In genomic region chr19:57327993-57328392, GRCh38 we compare ENCODE assay signal across 2 cellular contexts.
TF ChIP-seq lines count a peak whose summit lies in the region.

No MANE protein-coding gene starts in this region.

TF ChIP-seq in liver, 16 proteins besides CTCF, POLR2A, EP300 and RAD21:
- TF ChIP-seq HNF4A (conservative IDR thresholded peaks at IDR 0.05) (no peak), GABPA (IDR thresholded peaks at IDR 0.05 in 1 of 2, conservative IDR thresholded peaks at IDR 0.05 in 1 of 2) (no peak), FOXA2 (IDR thresholded peaks at IDR 0.05) (no peak), MAX (IDR thresholded peaks at IDR 0.05) (no peak), SP1 (IDR thresholded peaks at IDR 0.05) (no peak), EGR1 (IDR thresholded peaks at IDR 0.05; ENCODE audit: low read depth in 2 of 2) (no peak), NR2F2 (IDR thresholded peaks at IDR 0.05) (no peak), RXRA (IDR thresholded peaks at IDR 0.05) (no peak)
- TF ChIP-seq, protein P1, sequence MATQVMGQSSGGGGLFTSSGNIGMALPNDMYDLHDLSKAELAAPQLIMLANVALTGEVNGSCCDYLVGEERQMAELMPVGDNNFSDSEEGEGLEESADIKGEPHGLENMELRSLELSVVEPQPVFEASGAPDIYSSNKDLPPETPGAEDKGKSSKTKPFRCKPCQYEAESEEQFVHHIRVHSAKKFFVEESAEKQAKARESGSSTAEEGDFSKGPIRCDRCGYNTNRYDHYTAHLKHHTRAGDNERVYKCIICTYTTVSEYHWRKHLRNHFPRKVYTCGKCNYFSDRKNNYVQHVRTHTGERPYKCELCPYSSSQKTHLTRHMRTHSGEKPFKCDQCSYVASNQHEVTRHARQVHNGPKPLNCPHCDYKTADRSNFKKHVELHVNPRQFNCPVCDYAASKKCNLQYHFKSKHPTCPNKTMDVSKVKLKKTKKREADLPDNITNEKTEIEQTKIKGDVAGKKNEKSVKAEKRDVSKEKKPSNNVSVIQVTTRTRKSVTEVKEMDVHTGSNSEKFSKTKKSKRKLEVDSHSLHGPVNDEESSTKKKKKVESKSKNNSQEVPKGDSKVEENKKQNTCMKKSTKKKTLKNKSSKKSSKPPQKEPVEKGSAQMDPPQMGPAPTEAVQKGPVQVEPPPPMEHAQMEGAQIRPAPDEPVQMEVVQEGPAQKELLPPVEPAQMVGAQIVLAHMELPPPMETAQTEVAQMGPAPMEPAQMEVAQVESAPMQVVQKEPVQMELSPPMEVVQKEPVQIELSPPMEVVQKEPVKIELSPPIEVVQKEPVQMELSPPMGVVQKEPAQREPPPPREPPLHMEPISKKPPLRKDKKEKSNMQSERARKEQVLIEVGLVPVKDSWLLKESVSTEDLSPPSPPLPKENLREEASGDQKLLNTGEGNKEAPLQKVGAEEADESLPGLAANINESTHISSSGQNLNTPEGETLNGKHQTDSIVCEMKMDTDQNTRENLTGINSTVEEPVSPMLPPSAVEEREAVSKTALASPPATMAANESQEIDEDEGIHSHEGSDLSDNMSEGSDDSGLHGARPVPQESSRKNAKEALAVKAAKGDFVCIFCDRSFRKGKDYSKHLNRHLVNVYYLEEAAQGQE (IDR thresholded peaks at IDR 0.05) = no peak

TF ChIP-seq in SK-N-SH, 30 proteins besides CTCF, POLR2A, EP300 and RAD21:
- TF ChIP-seq ELF1 (IDR thresholded peaks at IDR 0.05) (no peak), USF2 (IDR thresholded peaks at IDR 0.05; ENCODE audit: borderline replicate concordance, low read depth, low read length) (no peak), MXI1 (IDR thresholded peaks at IDR 0.05; ENCODE audit: low read depth, low read length) (no peak), YY1 (IDR thresholded peaks at IDR 0.05; ENCODE audit: low read depth) (no peak), NRF1 (IDR thresholded peaks at IDR 0.05; ENCODE audit: low read depth, low read length) (no peak), RFX5 (IDR thresholded peaks at IDR 0.05; ENCODE audit: low read length) (no peak), SIN3A (IDR thresholded peaks at IDR 0.05; ENCODE audit: borderline replicate concordance, low read depth, low read length) (no peak), NFIC (IDR thresholded peaks at IDR 0.05; ENCODE audit: borderline replicate concordance) (no peak), GATA2 (CRISPR knock-in tag; IDR thresholded peaks at IDR 0.05) (no peak), TEAD4 (IDR thresholded peaks at IDR 0.05; ENCODE audit: borderline replicate concordance, insufficient read depth) (no peak)
- TF ChIP-seq, protein P2, sequence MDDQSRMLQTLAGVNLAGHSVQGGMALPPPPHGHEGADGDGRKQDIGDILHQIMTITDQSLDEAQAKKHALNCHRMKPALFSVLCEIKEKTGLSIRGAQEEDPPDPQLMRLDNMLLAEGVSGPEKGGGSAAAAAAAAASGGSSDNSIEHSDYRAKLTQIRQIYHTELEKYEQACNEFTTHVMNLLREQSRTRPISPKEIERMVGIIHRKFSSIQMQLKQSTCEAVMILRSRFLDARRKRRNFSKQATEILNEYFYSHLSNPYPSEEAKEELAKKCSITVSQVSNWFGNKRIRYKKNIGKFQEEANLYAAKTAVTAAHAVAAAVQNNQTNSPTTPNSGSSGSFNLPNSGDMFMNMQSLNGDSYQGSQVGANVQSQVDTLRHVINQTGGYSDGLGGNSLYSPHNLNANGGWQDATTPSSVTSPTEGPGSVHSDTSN (IDR thresholded peaks at IDR 0.05) = no peak
